In the genomic region with DNA sequence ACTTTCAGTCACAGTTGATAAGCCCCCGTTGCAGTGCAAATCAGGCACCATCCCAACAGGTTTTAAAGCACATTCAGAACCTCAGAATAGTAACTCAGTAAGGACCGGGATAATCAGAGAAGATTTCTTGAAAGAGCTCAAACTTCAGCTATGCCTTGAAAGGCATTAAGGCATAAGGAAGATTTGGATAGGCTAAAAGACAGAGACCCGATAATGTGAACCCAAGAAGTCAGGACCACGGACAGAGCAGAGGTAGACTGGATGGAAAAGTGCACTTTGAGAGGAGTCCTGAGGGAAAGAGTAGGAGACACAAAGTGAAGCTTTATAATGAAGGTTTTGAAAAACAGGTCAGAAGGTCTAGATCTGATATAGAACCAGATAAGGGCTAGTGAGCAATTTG, we compare ENCODE assay signal across 12 cellular contexts. TPM values are rescaled to one million over a fixed set of nuclear protein-coding genes. Genes with fewer than 3 reads are reported as not detected.
A peak's percentile ranks its signal among the peaks of the same experiment; 100 is the strongest.
DNase-seq lines count a peak whose midpoint lies in the region; ATAC-seq, FAIRE-seq and TF ChIP-seq lines count a peak whose summit lies in the region.
"Had no signal": no experiment of that assay in that cellular context is flagged by ENCODE, and none has a peak within 500 bp of the region (broad histone marks: within the 10 kb centered on the region; RNA-seq: fewer than 3 reads in every experiment).

No MANE protein-coding gene starts in this region.

- no peak overlapping the region for H3K4me3 ChIP-seq in neural progenitor cell

- ATAC-seq in activated CD4-positive, alpha-beta T cell treated with anti-CD3 and anti-CD28 coated beads for 36 hours, result no peak
- ATAC-seq in GM19452 (IDR thresholded peaks at IDR 0.05; ENCODE audit: unreplicated experiment) (no peak), HG03442 (IDR thresholded peaks at IDR 0.05; ENCODE audit: unreplicated experiment) (no peak)
- ATAC-seq: activated T-cell treated with anti-CD3 and anti-CD28 coated beads, Interleukin-2, amount 50 U/mL, for 72 hours; natural killer cell; Panc1 had no signal

- no peak overlapping the region for H3K27ac ChIP-seq in neural progenitor cell

- TF ChIP-seq CTCF in neural progenitor cell (IDR thresholded peaks at IDR 0.05), result no peak

- no peaks in the 10 kb centered on the region for H3K36me3 ChIP-seq in neural progenitor cell

- no peak overlapping the region for H3K4me3 Mint-ChIP-seq in activated CD4-positive, alpha-beta T cell treated with anti-CD3 and anti-CD28 coated beads for 36 hours
- H3K4me3 Mint-ChIP-seq in neural progenitor cell, result no peak overlapping the region
- H3K4me3 Mint-ChIP-seq: activated T-cell treated with anti-CD3 and anti-CD28 coated beads, Interleukin-2, amount 50 U/mL, for 72 hours; natural killer cell had no signal

- no peak overlapping the region for H3K4me2 ChIP-seq in neural progenitor cell

- no peaks in the 10 kb centered on the region for H3K9me3 ChIP-seq in neural progenitor cell (ENCODE audit: low read depth)

- CTCF ChIA-PET in activated CD4-positive, alpha-beta T cell treated with anti-CD3 and anti-CD28 coated beads for 36 hours (lab: Charles Lee), result interaction anchor here (0.8 to 1.2 kb wide), 2 partner anchors 9 to 22 kb away, joined by 3 read pairs; no protein-coding TSS in a partner anchor

- peaks cover 35% of the 10 kb centered on the region for H3F3A ChIP-seq in neural progenitor cell (ENCODE audit: low read depth)

- H3K36me3 Mint-ChIP-seq in activated CD4-positive, alpha-beta T cell treated with anti-CD3 and anti-CD28 coated beads for 36 hours (ENCODE audit: low read depth), result no peaks in the 10 kb centered on the region
- H3K36me3 Mint-ChIP-seq in neural progenitor cell, result no peaks in the 10 kb centered on the region
- H3K36me3 Mint-ChIP-seq: natural killer cell had no signal

- H4K20me1 ChIP-seq in neural progenitor cell (ENCODE audit: low read depth), result peaks cover 5% of the 10 kb centered on the region

- no peaks in the 10 kb centered on the region for H3K4me1 Mint-ChIP-seq in activated CD4-positive, alpha-beta T cell treated with anti-CD3 and anti-CD28 coated beads for 36 hours
- H3K4me1 Mint-ChIP-seq in neural progenitor cell, result peaks cover 19% of the 10 kb centered on the region
- H3K4me1 Mint-ChIP-seq: natural killer cell had no signal

- no peaks in the 10 kb centered on the region for H3K79me2 ChIP-seq in neural progenitor cell (ENCODE audit: low read depth)

- no peak overlapping the region for H3K27ac Mint-ChIP-seq in activated CD4-positive, alpha-beta T cell treated with anti-CD3 and anti-CD28 coated beads for 36 hours
- no peak overlapping the region for H3K27ac Mint-ChIP-seq in neural progenitor cell
- H3K27ac Mint-ChIP-seq: activated T-cell treated with anti-CD3 and anti-CD28 coated beads, Interleukin-2, amount 50 U/mL, for 72 hours; natural killer cell had no signal

- no peak for FAIRE-seq in GM12892 (lab: Jason Lieb, UNC)
- FAIRE-seq: GM18507 had no signal

- DNase-seq in activated CD4-positive, alpha-beta T cell treated with anti-CD3 and anti-CD28 coated beads for 36 hours, result peak; percentile 29
- DNase-seq in activated CD4-positive, alpha-beta T cell treated with anti-CD3 and anti-CD28 coated beads for 4 hours, result no peak
- DNase-seq in OCI-M1 (lab: John Stamatoyannopoulos, UW) (peak; percentile 47), ecto neural progenitor cell (ENCODE audit: low spot score) (peak; percentile 55), neural progenitor cell (ENCODE audit: low spot score) (peak; percentile 79), GM12892 (ENCODE audit: insufficient read length) (no peak)
- DNase-seq: activated T-cell treated with anti-CD3 and anti-CD28 coated beads, Interleukin-2, amount 50 U/mL, for 72 hours; natural killer cell had no signal

- no peak overlapping the region for H2AFZ ChIP-seq in neural progenitor cell (replicated peaks)

- no peak for TF ChIP-seq POLR2A in GM12892 (IDR thresholded peaks at IDR 0.05; ENCODE audit: low read depth, low read length)

- no peaks in the 10 kb centered on the region for H3K27me3 ChIP-seq in neural progenitor cell

- H3K9ac ChIP-seq in neural progenitor cell, result no peak overlapping the region

- peaks cover 50% of the 10 kb centered on the region for H3K4me1 ChIP-seq in neural progenitor cell

- POLR2A ChIA-PET in activated CD4-positive, alpha-beta T cell treated with anti-CD3 and anti-CD28 coated beads for 36 hours (lab: Charles Lee), result interaction anchor here (0.5 kb wide), 1 partner anchor 20 kb away, joined by 3 read pairs; no protein-coding TSS in a partner anchor

- H3K27me3 Mint-ChIP-seq in activated CD4-positive, alpha-beta T cell treated with anti-CD3 and anti-CD28 coated beads for 36 hours, result no peaks in the 10 kb centered on the region
- H3K27me3 Mint-ChIP-seq in neural progenitor cell (ENCODE audit: insufficient read depth, low read depth), result peaks cover 4% of the 10 kb centered on the region

- intact Hi-C loops in activated CD4-positive, alpha-beta T cell treated with anti-CD3 and anti-CD28 coated beads for 36 hours (cut with DNase I, micrococcal nuclease), result no loop called here

- peaks cover 2% of the 10 kb centered on the region for H3K9me3 Mint-ChIP-seq in activated CD4-positive, alpha-beta T cell treated with anti-CD3 and anti-CD28 coated beads for 36 hours (ENCODE audit: low read depth)
- no peaks in the 10 kb centered on the region for H3K9me3 Mint-ChIP-seq in neural progenitor cell

RNA-seq across cellular contexts. Expression of a gene that starts 36.9 kb away (rescaled TPM):
- total RNA-seq in activated CD4-positive, alpha-beta T cell treated with anti-CD3 and anti-CD28 coated beads for 36 hours, result 10 to 100 TPM; 21.9 to 32.7 TPM
- 5.2 and 7.2 TPM in 2 replicates for total RNA-seq in neural progenitor cell (ENCODE audit: low replicate concordance)
- 13.5 TPM for polyA plus RNA-seq in GM12892 (2012; ENCODE audit: missing spikeins)

Comparison
In these comparisons a context has a peak if more than half of its experiments do, and no peak if none do; other contexts are left out.
1. DNase-seq: peak in activated CD4-positive, alpha-beta T cell treated with anti-CD3 and anti-CD28 coated beads for 36 hours (single experiment), OCI-M1 (single experiment), ecto neural progenitor cell (single experiment) and neural progenitor cell (single experiment); none in activated CD4-positive, alpha-beta T cell treated with anti-CD3 and anti-CD28 coated beads for 4 hours (0 of 2) and GM12892 (single experiment).